In the genomic region with DNA sequence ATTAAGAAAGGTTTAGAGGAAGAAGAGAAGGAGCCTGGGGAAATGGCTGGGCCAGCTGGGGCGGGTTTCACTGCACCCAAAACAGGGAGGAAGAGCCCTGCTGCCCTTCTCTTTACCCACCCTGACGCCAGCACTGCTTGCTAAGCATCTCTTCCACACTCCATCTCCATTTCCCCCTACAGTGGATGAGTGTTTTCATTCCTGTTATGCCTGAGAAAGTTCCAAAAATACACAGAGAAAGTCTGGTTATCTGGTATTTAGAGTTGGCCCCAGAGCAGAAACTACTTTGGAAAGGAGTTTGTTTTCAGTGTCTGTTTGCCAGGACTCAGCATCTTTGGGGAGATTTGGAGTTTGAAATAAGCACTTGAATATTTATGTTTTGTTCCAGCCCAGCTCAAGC, we compare ENCODE assay signal across 19 cellular contexts.
DNase-seq lines count a peak whose midpoint lies in the region; ATAC-seq and TF ChIP-seq lines count a peak whose summit lies in the region.
"Had no signal": no experiment of that assay in that cellular context is flagged by ENCODE, and none has a peak within 500 bp of the region (broad histone marks: within the 10 kb centered on the region; RNA-seq: fewer than 3 reads in every experiment).

No MANE protein-coding gene starts in this region.

- DNase-seq in DMS79 (lab: John Stamatoyannopoulos, UW) = peak; percentile 12
- no peak for DNase-seq in coronary artery (ENCODE audit: low spot score)
- no peak for DNase-seq in left lung
- DNase-seq in suprapubic skin (ENCODE audit: low spot score in 2 of 2) = no peak
- DNase-seq in NCI-H1048 (lab: John Stamatoyannopoulos, UW) = no peak
- DNase-seq in stomach = no peak
- no peak for DNase-seq in stimulated activated naive CD4-positive, alpha-beta T cell (lab: John Stamatoyannopoulos, UW)
- no peak for DNase-seq in NCI-H345 treated with DMSO at 0.1 percent for 48 hours (lab: John Stamatoyannopoulos, UW; ENCODE audit: unreplicated experiment)
- DNase-seq: activated CD4-positive, alpha-beta T cell treated with anti-CD3 and anti-CD28 coated beads, Interleukin-2, amount 10 ng/mL, durations not matched to agents 7 days and 5 days; activated T-cell treated with anti-CD3 and anti-CD28 coated beads, Interleukin-2, amount 50 U/mL, for 24 hours; cerebellar nuclear complex; islet precursor cell; midbrain; NCI-H187; NCI-H524 treated with DMSO at 0.1 percent for 48 hours; occipital lobe; stimulated activated naive B cell treated with anti-CD40 and anti-IgM and Interleukin-4, amounts not matched to agents 10 μg/mL and 1 μg/mL and 100 μg/mL, for 72 hours had no signal

- H3K27me3 ChIP-seq in left lung (peaks cover 0 to 6% of the 10 kb centered on the region in 2 donors), suprapubic skin (no peaks in the 10 kb centered on the region), stomach (peaks cover 0 to 16% (median 6%) of the 10 kb centered on the region in 3 donors)
- H3K27me3 ChIP-seq: BLaER1 treated with 17β-estradiol and CSF1 and Interleukin-3, amounts not matched to agents 10 nM and 100 nM had no signal

- ATAC-seq in left lung = peak; percentile 32
- ATAC-seq: SK-N-SH treated with all-trans-retinoic acid at 6 μM for 48 hours; stimulated activated naive B cell treated with anti-CD40 and anti-IgM and Interleukin-4, amounts not matched to agents 10 μg/mL and 1 μg/mL and 100 μg/mL, for 72 hours had no signal

- H3K9me3 ChIP-seq in left lung (no peaks in the 10 kb centered on the region), suprapubic skin (no peaks in the 10 kb centered on the region), stomach (no peaks in the 10 kb centered on the region)
- H3K9me3 ChIP-seq: BLaER1 treated with 17β-estradiol and CSF1 and Interleukin-3, amounts not matched to agents 10 nM and 100 nM had no signal

- intact Hi-C loops in left lung (cut with DNase I) = no loop called here
- intact Hi-C loops in stomach (cut with DNase I; ENCODE audit: low total_unique reads) = no loop called here

- H3K4me1 ChIP-seq in left lung = no peaks in the 10 kb centered on the region
- H3K4me1 ChIP-seq in suprapubic skin = peaks cover 11% of the 10 kb centered on the region
- H3K4me1 ChIP-seq in stomach = no peaks in the 10 kb centered on the region
- H3K4me1 ChIP-seq: BLaER1 treated with 17β-estradiol and CSF1 and Interleukin-3, amounts not matched to agents 10 nM and 100 nM had no signal

- 47% methylated on average over 2 of the region's 2 CpGs for WGBS in suprapubic skin
- 51 to 72% (median 57%) methylated on average over 2 of the region's 2 CpGs for WGBS in stomach, 5 donors

- TF ChIP-seq POLR2A in suprapubic skin (IDR thresholded peaks at IDR 0.05) (no peak), stomach (IDR thresholded peaks at IDR 0.05) (no peak)

- no peak for TF ChIP-seq CTCF in coronary artery (IDR thresholded peaks at IDR 0.05)
- no peak for TF ChIP-seq CTCF in left lung (IDR thresholded peaks at IDR 0.05)
- TF ChIP-seq CTCF in suprapubic skin (IDR thresholded peaks at IDR 0.05) = no peak
- no peak for TF ChIP-seq CTCF in stomach (IDR thresholded peaks at IDR 0.05)

- H3K27ac ChIP-seq in coronary artery = peak overlapping the region; percentile 84 to 87
- H3K27ac ChIP-seq in left lung = no peak overlapping the region
- H3K27ac ChIP-seq in suprapubic skin = peak overlapping the region; percentile 9
- no peak overlapping the region for H3K27ac ChIP-seq in stomach
- H3K27ac ChIP-seq: BLaER1 treated with 17β-estradiol and CSF1 and Interleukin-3, amounts not matched to agents 10 nM and 100 nM had no signal

- H3K4me3 ChIP-seq in coronary artery (peak overlapping the region; percentile 45), left lung (no peak overlapping the region), suprapubic skin (no peak overlapping the region), stomach (no peak overlapping the region)
- H3K4me3 ChIP-seq: BLaER1 treated with 17β-estradiol and CSF1 and Interleukin-3, amounts not matched to agents 10 nM and 100 nM had no signal

- H3K36me3 ChIP-seq in left lung (no peaks in the 10 kb centered on the region), suprapubic skin (no peaks in the 10 kb centered on the region), stomach (no peaks in the 10 kb centered on the region)
- H3K36me3 ChIP-seq: BLaER1 treated with 17β-estradiol and CSF1 and Interleukin-3, amounts not matched to agents 10 nM and 100 nM had no signal

- no peak for TF ChIP-seq EP300 in suprapubic skin (IDR thresholded peaks at IDR 0.05)
- no peak for TF ChIP-seq EP300 in stomach (IDR thresholded peaks at IDR 0.05)

Comparison
In these comparisons a context has a peak if more than half of its experiments do, and no peak if none do; other contexts are left out.
1. H3K27ac ChIP-seq: peak in coronary artery (2 of 2) and suprapubic skin (single experiment); none in left lung (0 of 2) and stomach (0 of 5).